In genomic region chr4:7971881-7972500, GRCh38 we compare ENCODE assay signal across 9 cellular contexts. TPM values are rescaled to one million over a fixed set of nuclear protein-coding genes. Genes with fewer than 3 reads are reported as not detected.
A peak's percentile ranks its signal among the peaks of the same experiment; 100 is the strongest.
DNase-seq lines count a peak whose midpoint lies in the region; TF ChIP-seq lines count a peak whose summit lies in the region.
"Had no signal": no experiment of that assay in that cellular context is flagged by ENCODE, and none has a peak within 500 bp of the region (broad histone marks: within the 10 kb centered on the region; RNA-seq: fewer than 3 reads in every experiment).

No MANE protein-coding gene starts in this region.

- H4K20me1 ChIP-seq in BLaER1, result no peaks in the 10 kb centered on the region

- intact Hi-C loops in ascending aorta (cut with DNase I), result no loop called here

- H2BK120ac ChIP-seq in mesendoderm (ENCODE audit: low read depth, low read length), result no peak overlapping the region

- peak overlapping the region; percentile 38; the same call in 1 of the 2 replicates for H3K27ac ChIP-seq in BLaER1
- H3K27ac ChIP-seq in HUES6 (ENCODE audit: low read depth, low read length), result peak overlapping the region; percentile 27; the same call in 1 of the 2 replicates
- peak overlapping the region; percentile 74 to 84 for H3K27ac ChIP-seq in ascending aorta
- no peak overlapping the region for H3K27ac ChIP-seq in mesendoderm (ENCODE audit: low read depth, low read length)

- DNase-seq in ascending aorta (ENCODE audit: low spot score in 2 of 2) (no peak), mesendoderm (no peak), NOMO-1 treated with dmso at 0.1 percent for 144 hours (lab: John Stamatoyannopoulos, UW; ENCODE audit: unreplicated experiment) (no peak), GM10248 (ENCODE audit: extremely low spot score) (no peak), AG20443 (ENCODE audit: low spot score) (no peak), NCI-H2029 (lab: John Stamatoyannopoulos, UW) (no peak)

- H3K27me3 ChIP-seq in BLaER1, result no peaks in the 10 kb centered on the region
- no peaks in the 10 kb centered on the region for H3K27me3 ChIP-seq in HUES6 (ENCODE audit: control insufficient read depth, insufficient read depth, low read length)
- H3K27me3 ChIP-seq in ascending aorta, result no peaks in the 10 kb centered on the region
- no peaks in the 10 kb centered on the region for H3K27me3 ChIP-seq in mesendoderm (ENCODE audit: insufficient read depth, low read length, poor library complexity)

- no CpG with 5 or more reads among the region's 13 CpGs for WGBS in mesendoderm (ENCODE audit: extremely low coverage, insufficient coverage, low lambda C conversion rate)

- H3K79me2 ChIP-seq in mesendoderm (ENCODE audit: control insufficient read depth, insufficient read depth, low read length), result no peaks in the 10 kb centered on the region

- no peaks in the 10 kb centered on the region for H3K36me3 ChIP-seq in BLaER1
- H3K36me3 ChIP-seq in HUES6 (ENCODE audit: control insufficient read depth, insufficient read depth, low read length), result no peaks in the 10 kb centered on the region
- H3K36me3 ChIP-seq in ascending aorta, result no peaks in the 10 kb centered on the region
- no peaks in the 10 kb centered on the region for H3K36me3 ChIP-seq in mesendoderm (ENCODE audit: control insufficient read depth, insufficient read depth, low read length)

- H3K4me1 ChIP-seq in BLaER1 (peaks cover 50% of the 10 kb centered on the region), HUES6 (ENCODE audit: control insufficient read depth, insufficient read depth, low read length) (peaks cover 45% of the 10 kb centered on the region), ascending aorta (peaks cover 4 to 29% of the 10 kb centered on the region in 2 donors), mesendoderm (ENCODE audit: control insufficient read depth, low read depth, low read length) (peaks cover 13% of the 10 kb centered on the region)

- peak overlapping the region; percentile 56 for H3K4ac ChIP-seq in mesendoderm (ENCODE audit: low read depth, low read length)

- no peak overlapping the region for H4K5ac ChIP-seq in mesendoderm (ENCODE audit: low read length)

- POLR2A ChIA-PET in GM10248 (lab: Yijun Ruan, JAX), result no interaction called here

- no peak overlapping the region for H3K4me2 ChIP-seq in BLaER1
- H3K4me2 ChIP-seq in mesendoderm (ENCODE audit: low read length), result no peak overlapping the region

- peak overlapping the region; percentile 70 for H3K23ac ChIP-seq in mesendoderm (ENCODE audit: low read length)

- H3K9me3 ChIP-seq in BLaER1 (no peaks in the 10 kb centered on the region), HUES6 (ENCODE audit: control insufficient read depth, insufficient read depth, low read depth, low read length) (no peaks in the 10 kb centered on the region), ascending aorta (no peaks in the 10 kb centered on the region)

- CTCF ChIA-PET in GM10248 (lab: Yijun Ruan, JAX), result interaction anchor here (0.9 to 2.3 kb wide), 4 partner anchors 14 to 170 kb away, joined by 4 to 9 read pairs (median 5); no protein-coding TSS in a partner anchor

- H3K9ac ChIP-seq in BLaER1 (no peak overlapping the region), HUES6 (ENCODE audit: low read length) (peak overlapping the region; percentile 67), mesendoderm (ENCODE audit: low read length) (no peak overlapping the region)

- H2BK15ac ChIP-seq in mesendoderm (replicated peaks; ENCODE audit: low read depth), result no peak overlapping the region

- no peaks in the 10 kb centered on the region for H3K79me1 ChIP-seq in mesendoderm (ENCODE audit: low read length)

- H4K8ac ChIP-seq in mesendoderm (ENCODE audit: low read depth, low read length), result no peak overlapping the region

- H3K18ac ChIP-seq in mesendoderm (ENCODE audit: low read length), result peak overlapping the region; percentile 5

- H3K4me3 ChIP-seq in BLaER1 (no peak overlapping the region), HUES6 (ENCODE audit: low read depth, low read length) (no peak overlapping the region), ascending aorta (no peak overlapping the region), mesendoderm (ENCODE audit: low read length) (no peak overlapping the region)

- peak overlapping the region; percentile 87 for H2AK5ac ChIP-seq in mesendoderm (ENCODE audit: low read length)

- peak overlapping the region; percentile 75 for H3K56ac ChIP-seq in mesendoderm (ENCODE audit: low read length)

- H2BK5ac ChIP-seq in mesendoderm (ENCODE audit: low read length), result peak overlapping the region; percentile 27

- no peak for TF ChIP-seq CTCF in ascending aorta (IDR thresholded peaks at IDR 0.05)
- no peak for TF ChIP-seq CTCF in GM10248 (IDR thresholded peaks at IDR 0.05; ENCODE audit: control extremely low read depth, extremely low read depth, low read depth, missing control alignments)

RNA-seq across cellular contexts. Expression of gene AFAP1, which starts 32.3 kb away (rescaled TPM):
- total RNA-seq in ascending aorta, result 84.9 TPM
- 11.2 TPM for polyA plus RNA-seq in mesendoderm (2013, experiment 1 of 2)
- 11.4 TPM for polyA plus RNA-seq in mesendoderm (2013, experiment 2 of 2)
- polyA plus RNA-seq: CD14-positive monocyte had no signal
